ENCODE assay signal across 15 cellular contexts in the genomic region with DNA sequence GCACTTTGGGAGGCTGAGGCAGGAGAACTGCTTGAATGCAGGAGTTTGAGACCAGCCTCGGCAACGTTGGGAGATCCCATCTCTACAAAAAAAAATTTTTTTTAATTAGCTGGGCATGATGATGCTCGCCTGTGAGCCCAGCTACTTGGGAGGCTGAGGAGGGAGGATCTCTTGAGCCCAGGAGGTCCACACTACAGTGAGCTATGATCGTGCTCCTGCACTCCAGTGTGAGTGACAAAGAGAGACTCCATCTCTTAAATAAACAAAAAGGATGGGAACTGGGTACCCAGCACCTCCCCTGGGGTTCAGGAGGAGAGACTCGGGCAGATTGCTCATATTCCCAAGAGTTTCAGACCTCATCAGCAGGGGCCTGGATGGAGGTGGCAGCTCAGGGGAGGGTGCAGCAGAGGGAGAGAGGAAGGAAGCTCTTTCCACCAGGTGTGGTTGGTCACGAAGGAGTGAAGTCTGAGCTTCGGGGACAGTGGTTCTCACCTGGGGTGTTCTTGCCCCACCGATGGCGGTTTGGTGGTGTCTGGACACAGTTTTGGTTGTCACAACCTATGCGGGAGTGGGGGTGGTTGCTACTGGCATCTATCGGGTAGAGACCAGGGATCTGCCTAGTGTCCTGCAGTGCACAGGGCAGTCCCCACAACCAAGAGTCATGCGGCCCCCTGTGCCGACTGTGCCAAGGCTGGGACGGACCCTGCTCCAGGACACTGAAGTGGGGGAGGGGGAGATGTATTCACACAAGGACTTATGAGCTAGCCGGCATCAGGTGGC.
DNase-seq lines count a peak whose midpoint lies in the region; ATAC-seq, FAIRE-seq and TF ChIP-seq lines count a peak whose summit lies in the region.
"Had no signal": no experiment of that assay in that cellular context is flagged by ENCODE, and none has a peak within 500 bp of the region (broad histone marks: within the 10 kb centered on the region; RNA-seq: fewer than 3 reads in every experiment).

No MANE protein-coding gene starts in this region.

- H3K4me3 ChIP-seq in iPS-18c (ENCODE audit: insufficient read depth, low read depth, low read length) = peak overlapping the region; percentile 2; the same call in 1 of the 2 replicates
- H3K4me3 ChIP-seq: breast epithelium, gastroesophageal sphincter had no signal

- TF ChIP-seq CTCF in CD14-positive monocyte (IDR thresholded peaks at IDR 0.05) (no peak), type B pancreatic cell (conservative IDR thresholded peaks at IDR 0.05) (no peak)

- H3K27ac Mint-ChIP-seq in CD14-positive monocyte (peak overlapping the region in 4 of 7 donors; percentile 12 to 99 (median 42)), type B pancreatic cell (no peak overlapping the region)
- H3K27ac Mint-ChIP-seq in activated CD4-positive, alpha-beta memory T cell treated with anti-CD3 and anti-CD28 coated beads for 36 hours = peak overlapping the region; percentile 98

- no peaks in the 10 kb centered on the region for H3K9me3 ChIP-seq in iPS-18c (ENCODE audit: control insufficient read depth, insufficient read depth, low read length)
- H3K9me3 ChIP-seq: breast epithelium, gastroesophageal sphincter had no signal

- H3K27me3 Mint-ChIP-seq in CD14-positive monocyte (ENCODE audit: low read depth in 3 of 3) (peaks cover 0 to 7% (median 2%) of the 10 kb centered on the region in 3 donors), type B pancreatic cell (peaks cover 20% of the 10 kb centered on the region)
- no peaks in the 10 kb centered on the region for H3K27me3 Mint-ChIP-seq in activated CD4-positive, alpha-beta memory T cell treated with anti-CD3 and anti-CD28 coated beads for 36 hours

- H3K4me1 Mint-ChIP-seq in CD14-positive monocyte (peaks cover 45% of the 10 kb centered on the region), type B pancreatic cell (ENCODE audit: unreplicated experiment) (peaks cover 2% of the 10 kb centered on the region)
- H3K4me1 Mint-ChIP-seq in activated CD4-positive, alpha-beta memory T cell treated with anti-CD3 and anti-CD28 coated beads for 36 hours (ENCODE audit: low read depth) = peaks cover 53% of the 10 kb centered on the region

- no peak for ATAC-seq in HG03139 (IDR thresholded peaks at IDR 0.05; ENCODE audit: unreplicated experiment)
- ATAC-seq: gastroesophageal sphincter had no signal

- DNase-seq in CD14-positive monocyte (ENCODE audit: low spot score) (no peak), GM12891 (ENCODE audit: insufficient read length, low spot score) (no peak), type B pancreatic cell (ENCODE audit: extremely low spot score, unreplicated experiment) (no peak), NCI-H187 treated with DMSO at 0.1 percent for 48 hours (lab: John Stamatoyannopoulos, UW) (no peak)
- no peak for DNase-seq in activated CD4-positive, alpha-beta memory T cell treated with anti-CD3 and anti-CD28 coated beads for 36 hours
- DNase-seq: AML-193; GDM1; NCI-H1436; NCI-H446 treated with DMSO at 0.1 percent for 48 hours; stimulated activated CD4-positive, alpha-beta T cell treated with anti-CD3 and anti-CD28 coated beads, Interleukin-4, amount 100 ng/mL, for 4 hours had no signal

- peak; percentile 49; the same call in 1 of the 2 replicates for TF ChIP-seq POLR2A in GM12891 (IDR thresholded peaks at IDR 0.05; ENCODE audit: low read depth, low read length)

- H3K4me3 Mint-ChIP-seq in CD14-positive monocyte (no peak overlapping the region), type B pancreatic cell (no peak overlapping the region)
- H3K4me3 Mint-ChIP-seq in activated CD4-positive, alpha-beta memory T cell treated with anti-CD3 and anti-CD28 coated beads for 36 hours = peak overlapping the region; percentile 16

- H3K36me3 Mint-ChIP-seq in CD14-positive monocyte = peaks cover 0 to 3% of the 10 kb centered on the region in 2 donors
- peaks cover 20% of the 10 kb centered on the region for H3K36me3 Mint-ChIP-seq in activated CD4-positive, alpha-beta memory T cell treated with anti-CD3 and anti-CD28 coated beads for 36 hours
- peaks cover 3% of the 10 kb centered on the region for H3K36me3 Mint-ChIP-seq in type B pancreatic cell

- CTCF ChIA-PET in activated CD4-positive, alpha-beta memory T cell treated with anti-CD3 and anti-CD28 coated beads for 36 hours (lab: Charles Lee) = interaction anchor here (0.8 to 1.7 kb wide), 4 partner anchors 9 to 50 kb away, joined by 3 to 9 read pairs (median 4); no protein-coding TSS in a partner anchor

- POLR2A ChIA-PET in activated CD4-positive, alpha-beta memory T cell treated with anti-CD3 and anti-CD28 coated beads for 36 hours (lab: Charles Lee) = no interaction called here

- intact Hi-C loops in CD14-positive monocyte (cut with micrococcal nuclease) = loop anchor here (10.0 kb wide), 3 partner anchors 128 to 372 kb away; a partner anchor contains a TSS
- intact Hi-C loops in activated CD4-positive, alpha-beta memory T cell treated with anti-CD3 and anti-CD28 coated beads for 36 hours (cut with micrococcal nuclease) = no loop called here

- H3K9me3 Mint-ChIP-seq in CD14-positive monocyte = peaks cover 0 to 13% (median 8%) of the 10 kb centered on the region in 7 donors
- H3K9me3 Mint-ChIP-seq in activated CD4-positive, alpha-beta memory T cell treated with anti-CD3 and anti-CD28 coated beads for 36 hours = peaks cover 14% of the 10 kb centered on the region
- no peaks in the 10 kb centered on the region for H3K9me3 Mint-ChIP-seq in type B pancreatic cell

- FAIRE-seq in GM12891 (lab: Jason Lieb, UNC) = no peak
- FAIRE-seq: H54 had no signal

TF ChIP-seq in GM12891, 5 proteins besides CTCF, POLR2A, EP300 and RAD21:
- TF ChIP-seq POU2F2 (IDR thresholded peaks at IDR 0.05; ENCODE audit: low read depth, low read length) (peak; percentile 40), POLR2AphosphoS5 (IDR thresholded peaks at IDR 0.05; ENCODE audit: low read depth, low read length) (no peak; the same call in none of the 2 replicates)
